Comparison of ENCODE assay signal across 24 cellular contexts in the genomic region with DNA sequence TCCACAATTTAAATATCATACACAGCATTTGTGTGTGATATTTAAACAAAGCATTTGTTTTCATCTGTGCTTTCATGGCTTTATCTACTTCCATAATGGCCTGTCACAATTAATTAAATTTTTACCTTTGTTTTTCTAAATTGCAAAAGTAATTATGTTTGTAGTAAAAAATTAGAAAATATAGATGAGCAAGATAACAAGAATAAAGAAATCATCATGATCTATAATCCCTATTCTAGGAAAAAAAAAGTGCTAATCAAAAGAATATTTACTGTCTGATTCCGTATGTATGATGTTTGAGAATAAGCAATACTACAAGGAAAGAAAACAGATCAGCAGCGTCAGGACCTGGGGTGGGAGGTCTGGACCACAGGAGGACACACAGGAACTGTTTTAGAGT.
"Had no signal": no experiment of that assay in that cellular context is flagged by ENCODE, and none has a peak within 500 bp of the region (broad histone marks: within the 10 kb centered on the region; RNA-seq: fewer than 3 reads in every experiment).

No MANE protein-coding gene starts in this region.

- H3K27ac Mint-ChIP-seq: dendritic cell treated with granulocyte-macrophage colony-stimulating factor and Interleukin-4, amounts not matched to agents 40 ng/mL and 50 ng/mL, for 4 days; effector memory CD8-positive, alpha-beta T cell; endodermal cell; naive B cell had no signal

- H3K36me3 Mint-ChIP-seq: naive B cell; naive thymus-derived CD8-positive, alpha-beta T cell had no signal

- H3K27ac ChIP-seq: colonic mucosa, epithelial cell of prostate, esophagus squamous epithelium, left lung, lower lobe of right lung had no signal

- H3K4me3 ChIP-seq: colonic mucosa, esophagus squamous epithelium, gastrocnemius medialis, heart right ventricle, left lung, lower lobe of right lung had no signal

- H3K4me3 Mint-ChIP-seq: dendritic cell treated with granulocyte-macrophage colony-stimulating factor and Interleukin-4, amounts not matched to agents 40 ng/mL and 50 ng/mL, for 4 days; effector memory CD8-positive, alpha-beta T cell; endodermal cell; naive thymus-derived CD8-positive, alpha-beta T cell had no signal

- H3K4me1 Mint-ChIP-seq: endodermal cell; naive B cell; naive thymus-derived CD8-positive, alpha-beta T cell had no signal

- H3K36me3 ChIP-seq: colonic mucosa, esophagus squamous epithelium, gastrocnemius medialis, heart right ventricle, left lung, lower lobe of right lung had no signal

- H3K9me3 Mint-ChIP-seq: dendritic cell treated with granulocyte-macrophage colony-stimulating factor and Interleukin-4, amounts not matched to agents 40 ng/mL and 50 ng/mL, for 4 days; effector memory CD8-positive, alpha-beta T cell; endodermal cell; naive B cell; naive thymus-derived CD8-positive, alpha-beta T cell had no signal

- H3K9me3 ChIP-seq: colonic mucosa, esophagus squamous epithelium, gastrocnemius medialis, heart right ventricle, left lung, lower lobe of right lung had no signal

- H3K4me1 ChIP-seq: colonic mucosa, left lung, lower lobe of right lung had no signal

- H3K27me3 ChIP-seq: colonic mucosa, esophagus squamous epithelium, gastrocnemius medialis, heart right ventricle, left lung had no signal

- DNase-seq: colonic mucosa; cortex of kidney; effector CD8-positive, alpha-beta T cell; effector memory CD8-positive, alpha-beta T cell; endodermal cell; erythroblast; esophagus squamous epithelium; foreskin fibroblast; foreskin melanocyte; gastrocnemius medialis; glutamatergic neuron; head of caudate nucleus; heart right ventricle; hippocampal formation; left cardiac atrium; left lung; left ventricle myocardium superior; lower lobe of right lung; mesenchymal stem cell; midbrain; naive B cell; naive thymus-derived CD8-positive, alpha-beta T cell had no signal
